1 cellular context compared by ENCODE assay signal in the genomic region with DNA sequence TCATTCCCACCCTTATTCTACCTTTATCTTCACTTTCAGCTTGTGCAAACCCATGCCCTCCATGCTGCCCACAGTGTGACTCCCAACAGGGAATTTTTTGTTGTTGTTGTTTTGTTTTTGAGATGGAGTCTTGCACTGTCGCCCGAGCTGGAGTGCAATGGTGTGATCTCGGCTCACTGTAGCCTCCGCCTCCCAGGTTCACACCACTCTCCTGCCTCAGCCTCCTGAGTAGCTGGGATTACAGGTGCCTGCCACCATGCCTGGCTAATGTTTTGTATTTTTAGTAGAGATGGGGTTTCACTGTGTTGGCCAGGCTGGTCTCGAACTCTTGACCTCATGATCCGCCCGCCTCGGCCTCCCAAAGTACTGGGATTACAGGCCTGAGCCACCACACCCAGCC. TPM values are rescaled to one million over a fixed set of nuclear protein-coding genes. Genes with fewer than 3 reads are reported as not detected.
"Had no signal": no experiment of that assay in that cellular context is flagged by ENCODE, and none has a peak within 500 bp of the region (broad histone marks: within the 10 kb centered on the region; RNA-seq: fewer than 3 reads in every experiment).

No MANE protein-coding gene starts in this region.

RNA-seq across cellular contexts. Expression of a gene that starts 13.9 kb away (rescaled TPM):
- total RNA-seq: GM23248 had no signal
